18 cellular contexts compared by ENCODE assay signal in genomic region chr2:157500334-157500733, GRCh38. TPM values are rescaled to one million over a fixed set of nuclear protein-coding genes. Genes with fewer than 3 reads are reported as not detected.
"Had no signal": no experiment of that assay in that cellular context is flagged by ENCODE, and none has a peak within 500 bp of the region (broad histone marks: within the 10 kb centered on the region; RNA-seq: fewer than 3 reads in every experiment).

No MANE protein-coding gene starts in this region.

- H3K4me3 ChIP-seq: ascending aorta, coronary artery, lower lobe of right lung, thyroid gland had no signal

- H3K4me1 ChIP-seq: ascending aorta, lower lobe of right lung, thyroid gland had no signal

- H3K9me3 ChIP-seq: ascending aorta, lower lobe of right lung, thyroid gland had no signal

- DNase-seq: activated CD4-positive, alpha-beta T cell treated with anti-CD3 and anti-CD28 coated beads, Interleukin-2, amount 10 ng/mL, durations not matched to agents 7 days and 5 days; activated CD8-positive, alpha-beta memory T cell treated with anti-CD3 and anti-CD28 coated beads, Interleukin-2, amount 50 U/mL, for 4 hours; activated CD8-positive, alpha-beta T cell treated with anti-CD3 and anti-CD28 coated beads, Interleukin-2, amount 10 ng/mL, durations not matched to agents 7 days and 5 days; activated effector memory CD4-positive, alpha-beta T cell treated with anti-CD3 and anti-CD28 coated beads, Interleukin-2, amount 50 U/mL, for 16 hours; activated naive CD4-positive, alpha-beta T cell treated with anti-CD3 and anti-CD28 coated beads, Interleukin-2, amount 50 U/mL, for 16 hours; activated T-cell treated with anti-CD3 and anti-CD28 coated beads, Interleukin-2, amount 50 U/mL, for 48 hours; foreskin melanocyte; glutamatergic neuron; hippocampal formation; lower lobe of right lung; stimulated activated CD8-positive, alpha-beta memory T cell treated with anti-CD3 and anti-CD28 coated beads, Interleukin-4, amount 100 ng/mL, for 48 hours; stimulated activated naive CD4-positive, alpha-beta T cell treated with Interleukin-2 at 50 U/mL for 16 hours; thyroid gland had no signal

- H3K27me3 ChIP-seq: ascending aorta, thyroid gland had no signal

- H3K36me3 ChIP-seq: ascending aorta, lower lobe of right lung, thyroid gland had no signal

- ATAC-seq: activated CD4-positive, CD25-positive, alpha-beta regulatory T cell treated with anti-CD3 and anti-CD28 coated beads, Interleukin-2, amount 50 U/mL, for 24 hours; activated CD8-positive, alpha-beta T cell treated with anti-CD3 and anti-CD28 coated beads, Interleukin-2, amount 10 ng/mL, durations not matched to agents 7 days and 5 days; lower lobe of right lung had no signal

- H3K27ac ChIP-seq: ascending aorta, coronary artery, lower lobe of right lung, thyroid gland had no signal

RNA-seq across cellular contexts. Expression of gene CYTIP, which starts 56.4 kb away (rescaled TPM):
- total RNA-seq: fibroblast of lung had no signal
- polyA plus RNA-seq: neural cell had no signal
